18 cellular contexts compared by ENCODE assay signal in the genomic region with DNA sequence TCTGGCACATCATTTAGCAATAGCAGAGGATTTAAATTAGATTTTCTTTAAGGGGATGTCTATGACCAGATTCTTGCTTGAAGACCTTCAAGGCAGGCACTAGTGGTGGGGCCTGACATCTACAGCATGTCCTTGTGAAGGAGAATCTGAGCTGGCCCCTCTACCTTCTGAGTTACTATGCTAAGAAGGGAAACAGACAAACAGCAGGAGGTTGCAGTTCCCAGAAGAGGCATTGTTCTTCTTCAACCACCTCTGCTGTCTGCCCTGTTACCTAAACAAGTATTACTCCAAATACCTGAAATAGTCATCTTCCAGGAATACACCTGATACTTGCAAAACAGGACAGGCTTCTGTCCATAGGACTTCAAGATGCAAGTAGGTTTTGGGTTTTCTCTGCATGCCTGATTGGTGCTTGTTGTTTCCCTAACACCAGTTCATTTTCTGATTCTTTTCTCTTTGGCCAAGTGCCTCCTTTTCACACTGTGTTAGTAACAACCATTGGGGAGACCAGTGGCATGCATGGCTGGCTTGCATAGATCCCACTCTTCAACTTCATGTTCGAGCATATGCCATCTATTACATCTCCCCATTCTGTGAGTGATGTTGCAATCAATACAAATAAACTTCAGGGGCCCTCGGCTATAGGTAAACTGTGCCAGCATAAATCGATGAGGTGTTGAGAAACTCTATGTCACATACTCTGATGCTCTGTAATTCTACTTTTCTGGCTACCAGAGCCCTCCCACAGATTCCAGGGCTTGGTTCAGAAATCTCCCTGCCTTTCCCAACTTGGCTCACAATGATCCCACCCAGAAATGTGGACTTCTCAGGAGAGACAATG.
"Had no signal": no experiment of that assay in that cellular context is flagged by ENCODE, and none has a peak within 500 bp of the region (broad histone marks: within the 10 kb centered on the region; RNA-seq: fewer than 3 reads in every experiment).

No MANE protein-coding gene starts in this region.

- H3K4me1 Mint-ChIP-seq: neural crest cell had no signal

- H3K27me3 ChIP-seq: colonic mucosa, heart right ventricle, tibial artery, uterus had no signal

- H3K36me3 ChIP-seq: colonic mucosa, heart right ventricle, tibial artery, uterus, WERI-Rb-1 had no signal

- H3K9me3 Mint-ChIP-seq: activated CD4-positive, alpha-beta memory T cell treated with anti-CD3 and anti-CD28 coated beads for 36 hours; neural crest cell had no signal

- H3K4me3 Mint-ChIP-seq: activated CD4-positive, alpha-beta memory T cell treated with anti-CD3 and anti-CD28 coated beads for 36 hours; activated CD8-positive, alpha-beta memory T cell treated with anti-CD3 and anti-CD28 coated beads, Interleukin-2, amount 10 ng/mL, durations not matched to agents 7 days and 5 days; activated naive CD8-positive, alpha-beta T cell treated with anti-CD3 and anti-CD28 coated beads for 36 hours; neural crest cell had no signal

- H3K4me1 ChIP-seq: colonic mucosa, uterus had no signal

- H3K27ac ChIP-seq: colonic mucosa, heart right ventricle, tibial artery, uterus, WERI-Rb-1 had no signal

- H3K27ac Mint-ChIP-seq: activated CD4-positive, alpha-beta memory T cell treated with anti-CD3 and anti-CD28 coated beads for 36 hours; activated CD8-positive, alpha-beta memory T cell treated with anti-CD3 and anti-CD28 coated beads, Interleukin-2, amount 10 ng/mL, durations not matched to agents 7 days and 5 days; activated naive CD8-positive, alpha-beta T cell treated with anti-CD3 and anti-CD28 coated beads for 36 hours; progenitor cell of endocrine pancreas had no signal

- H3K9me3 ChIP-seq: colonic mucosa, heart right ventricle, tibial artery, uterus had no signal

- H3K27me3 Mint-ChIP-seq: activated CD8-positive, alpha-beta memory T cell treated with anti-CD3 and anti-CD28 coated beads, Interleukin-2, amount 10 ng/mL, durations not matched to agents 7 days and 5 days had no signal

- ATAC-seq: activated CD8-positive, alpha-beta memory T cell treated with anti-CD3 and anti-CD28 coated beads, Interleukin-2, amount 10 ng/mL, durations not matched to agents 7 days and 5 days; heart right ventricle; left cardiac atrium; stimulated activated naive CD8-positive, alpha-beta T cell treated with anti-CD3 and anti-CD28 coated beads, Interleukin-15, Interleukin-2, amounts not matched to agents 100 U/mL and 50 U/mL, for 24 hours had no signal

- H3K4me3 ChIP-seq: colonic mucosa, heart right ventricle, lung, tibial artery, uterus had no signal

- H3K36me3 Mint-ChIP-seq: activated CD4-positive, alpha-beta memory T cell treated with anti-CD3 and anti-CD28 coated beads for 36 hours had no signal

- DNase-seq: activated CD4-positive, alpha-beta memory T cell treated with anti-CD3 and anti-CD28 coated beads for 36 hours; activated CD8-positive, alpha-beta memory T cell treated with anti-CD3 and anti-CD28 coated beads, Interleukin-2, amount 10 ng/mL, durations not matched to agents 7 days and 5 days; activated naive CD8-positive, alpha-beta T cell treated with anti-CD3 and anti-CD28 coated beads for 36 hours; amygdala; caudate nucleus; colonic mucosa; heart right ventricle; left cardiac atrium; stimulated activated CD4-positive, alpha-beta T cell treated with anti-CD3 and anti-CD28 coated beads, Interleukin-2, amount 100 ng/mL, for 24 hours; stimulated activated naive CD8-positive, alpha-beta T cell treated with anti-CD3 and anti-CD28 coated beads, Interleukin-15, Interleukin-2, amounts not matched to agents 100 U/mL and 50 U/mL, for 24 hours; substantia nigra; SW 1271; tibial artery; uterus; WERI-Rb-1 had no signal
